In the genomic region with DNA sequence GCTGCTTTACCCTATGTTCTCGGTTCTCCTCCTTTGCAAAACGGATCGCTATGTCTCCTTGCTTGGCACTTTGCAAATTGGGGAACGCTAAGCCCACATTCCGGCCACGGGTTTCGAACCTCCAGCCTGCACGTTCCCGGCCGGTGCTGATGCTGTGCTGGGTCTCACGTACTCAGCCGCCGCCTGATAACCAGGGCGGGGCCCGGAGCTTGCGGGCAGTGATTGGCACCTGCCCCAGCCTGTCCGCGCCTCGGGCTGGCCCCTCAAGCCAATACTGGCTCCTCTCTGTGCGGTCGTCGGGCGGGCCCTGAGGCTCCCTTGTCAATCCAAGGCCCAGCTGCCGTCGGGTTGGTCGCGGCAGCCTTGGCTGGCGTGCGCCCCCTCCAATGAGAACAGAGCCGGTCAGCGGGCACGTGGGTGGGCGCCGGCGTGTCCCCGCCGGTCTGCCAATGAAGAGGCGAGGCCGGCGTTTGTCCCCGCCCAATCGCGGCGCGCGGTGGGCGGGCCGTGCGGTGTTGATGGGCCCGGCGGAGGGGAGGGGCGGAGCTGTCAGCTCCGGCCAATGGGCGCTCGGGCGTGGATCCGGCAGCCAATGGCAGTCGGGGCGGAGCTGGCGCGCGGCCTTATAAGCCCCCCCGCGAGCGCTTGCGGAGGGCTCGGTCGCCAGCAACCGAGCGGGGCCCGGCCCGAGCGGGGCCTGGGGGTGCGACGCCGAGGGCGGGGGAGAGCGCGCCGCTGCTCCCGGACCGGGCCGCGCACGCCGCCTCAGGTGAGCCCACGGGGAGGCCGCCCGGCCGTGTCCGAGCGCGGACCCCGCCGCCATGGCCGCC, we compare ENCODE assay signal across 1 cellular context.
A peak's percentile ranks its signal among the peaks of the same experiment; 100 is the strongest.
TF ChIP-seq lines count a peak whose summit lies in the region.

Gene KDM4B (plus strand): TSS at position 652 of the 830 bp plus-strand sequence. CDS start 63,778 bp downstream, outside the sequence.

TF ChIP-seq in HepG2, 621 proteins besides CTCF, POLR2A, EP300 and RAD21 (continued from another document and continues in another):
- TF ChIP-seq, protein P1, sequence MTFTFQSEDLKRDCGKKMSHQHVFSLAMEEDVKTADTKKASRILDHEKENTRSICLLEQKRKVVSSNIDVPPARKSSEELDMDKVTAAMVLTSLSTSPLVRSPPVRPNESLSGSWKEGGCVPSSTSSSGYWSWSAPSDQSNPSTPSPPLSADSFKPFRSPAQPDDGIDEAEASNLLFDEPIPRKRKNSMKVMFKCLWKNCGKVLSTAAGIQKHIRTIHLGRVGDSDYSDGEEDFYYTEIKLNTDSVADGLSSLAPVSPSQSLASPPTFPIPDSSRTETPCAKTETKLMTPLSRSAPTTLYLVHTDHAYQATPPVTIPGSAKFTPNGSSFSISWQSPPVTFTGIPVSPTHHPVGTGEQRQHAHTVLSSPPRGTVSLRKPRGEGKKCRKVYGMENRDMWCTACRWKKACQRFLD (CRISPR knock-in tag; IDR thresholded peaks at IDR 0.05; ENCODE audit: borderline replicate concordance): no peak
- TF ChIP-seq RBM22 (optimal IDR thresholded peaks at IDR 0.05; ENCODE audit: low read length) (no peak), PHF5A (CRISPR knock-in tag; IDR thresholded peaks at IDR 0.05; ENCODE audit: low read depth, unreplicated experiment) (no peak), ZNF547 (CRISPR knock-in tag; IDR thresholded peaks at IDR 0.05) (peak; percentile 80; the same call in 1 of the 2 replicates), KDM1A (CRISPR knock-in tag; IDR thresholded peaks at IDR 0.05) (no peak), ZMAT5 (CRISPR knock-in tag; IDR thresholded peaks at IDR 0.05; ENCODE audit: borderline replicate concordance, low read depth) (no peak), ZBTB8A (CRISPR knock-in tag; IDR thresholded peaks at IDR 0.05; ENCODE audit: borderline replicate concordance, low read depth) (no peak), SAP130 (CRISPR knock-in tag; IDR thresholded peaks at IDR 0.05; ENCODE audit: low read depth) (peak; percentile 85), ZNF790 (CRISPR knock-in tag; IDR thresholded peaks at IDR 0.05; ENCODE audit: borderline replicate concordance) (no peak), SIN3B (IDR thresholded peaks at IDR 0.05; ENCODE audit: low read length) (no peak), DZIP1 (CRISPR knock-in tag; IDR thresholded peaks at IDR 0.05) (no peak), NCOR1 (IDR thresholded peaks at IDR 0.05; ENCODE audit: borderline replicate concordance, low read length) (no peak; the same call in 1 of the 2 replicates), GABPA (IDR thresholded peaks at IDR 0.05; ENCODE audit: low read depth, low read length) (no peak), GABPA (CRISPR knock-in tag; IDR thresholded peaks at IDR 0.05; ENCODE audit: low read depth) (no peak), ZKSCAN1 (IDR thresholded peaks at IDR 0.05; ENCODE audit: low read length) (peak; percentile 54; the same call in 1 of the 2 replicates), ZNF143 (CRISPR knock-in tag; IDR thresholded peaks at IDR 0.05) (no peak), TCF7 (IDR thresholded peaks at IDR 0.05; ENCODE audit: low read depth) (no peak), TOPORS (CRISPR knock-in tag; IDR thresholded peaks at IDR 0.05) (no peak), ZNF746 (CRISPR knock-in tag; IDR thresholded peaks at IDR 0.05) (no peak), ZBTB46 (CRISPR knock-in tag; IDR thresholded peaks at IDR 0.05; ENCODE audit: borderline replicate concordance) (no peak), ZMYM2 (CRISPR knock-in tag; IDR thresholded peaks at IDR 0.05) (peak; percentile 96), ZNF557 (CRISPR knock-in tag; IDR thresholded peaks at IDR 0.05) (no peak), ZNF562 (CRISPR knock-in tag; IDR thresholded peaks at IDR 0.05; ENCODE audit: borderline replicate concordance) (no peak), MLX (CRISPR knock-in tag; IDR thresholded peaks at IDR 0.05) (no peak; the same call in 1 of the 2 replicates), ZNF879 (CRISPR knock-in tag; IDR thresholded peaks at IDR 0.05) (no peak), DR1 (CRISPR knock-in tag; IDR thresholded peaks at IDR 0.05) (peak; percentile 92), FOXA1 (IDR thresholded peaks at IDR 0.05) (no peak), FOXA1 (CRISPR knock-in tag; IDR thresholded peaks at IDR 0.05) (no peak), POLR2AphosphoS2 (IDR thresholded peaks at IDR 0.05; ENCODE audit: low read depth, low read length) (no peak), ZNF768 (CRISPR knock-in tag; IDR thresholded peaks at IDR 0.05) (peak; percentile 72; the same call in 1 of the 2 replicates), ZNF83 (CRISPR knock-in tag; IDR thresholded peaks at IDR 0.05; ENCODE audit: borderline replicate concordance) (no peak), MEIS1 (CRISPR knock-in tag; IDR thresholded peaks at IDR 0.05; ENCODE audit: borderline replicate concordance) (peak; percentile 73), ZFP91 (CRISPR knock-in tag; IDR thresholded peaks at IDR 0.05; ENCODE audit: borderline replicate concordance) (peak; percentile 62; the same call in 1 of the 2 replicates), NONO (IDR thresholded peaks at IDR 0.05) (no peak), NONO (CRISPR knock-in tag; conservative IDR thresholded peaks at IDR 0.05) (no peak), SSRP1 (CRISPR knock-in tag; IDR thresholded peaks at IDR 0.05) (no peak), CSRNP1 (CRISPR knock-in tag; IDR thresholded peaks at IDR 0.05) (peak; percentile 26; the same call in 1 of the 2 replicates), ZNF552 (CRISPR knock-in tag; IDR thresholded peaks at IDR 0.05; ENCODE audit: borderline replicate concordance) (no peak)
- TF ChIP-seq, protein P2, sequence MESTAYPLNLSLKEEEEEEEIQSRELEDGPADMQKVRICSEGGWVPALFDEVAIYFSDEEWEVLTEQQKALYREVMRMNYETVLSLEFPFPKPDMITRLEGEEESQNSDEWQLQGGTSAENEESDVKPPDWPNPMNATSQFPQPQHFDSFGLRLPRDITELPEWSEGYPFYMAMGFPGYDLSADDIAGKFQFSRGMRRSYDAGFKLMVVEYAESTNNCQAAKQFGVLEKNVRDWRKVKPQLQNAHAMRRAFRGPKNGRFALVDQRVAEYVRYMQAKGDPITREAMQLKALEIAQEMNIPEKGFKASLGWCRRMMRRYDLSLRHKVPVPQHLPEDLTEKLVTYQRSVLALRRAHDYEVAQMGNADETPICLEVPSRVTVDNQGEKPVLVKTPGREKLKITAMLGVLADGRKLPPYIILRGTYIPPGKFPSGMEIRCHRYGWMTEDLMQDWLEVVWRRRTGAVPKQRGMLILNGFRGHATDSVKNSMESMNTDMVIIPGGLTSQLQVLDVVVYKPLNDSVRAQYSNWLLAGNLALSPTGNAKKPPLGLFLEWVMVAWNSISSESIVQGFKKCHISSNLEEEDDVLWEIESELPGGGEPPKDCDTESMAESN (CRISPR knock-in tag; conservative IDR thresholded peaks at IDR 0.05): peak; percentile 61; the same call in 1 of the 2 replicates
- TF ChIP-seq, protein P3, sequence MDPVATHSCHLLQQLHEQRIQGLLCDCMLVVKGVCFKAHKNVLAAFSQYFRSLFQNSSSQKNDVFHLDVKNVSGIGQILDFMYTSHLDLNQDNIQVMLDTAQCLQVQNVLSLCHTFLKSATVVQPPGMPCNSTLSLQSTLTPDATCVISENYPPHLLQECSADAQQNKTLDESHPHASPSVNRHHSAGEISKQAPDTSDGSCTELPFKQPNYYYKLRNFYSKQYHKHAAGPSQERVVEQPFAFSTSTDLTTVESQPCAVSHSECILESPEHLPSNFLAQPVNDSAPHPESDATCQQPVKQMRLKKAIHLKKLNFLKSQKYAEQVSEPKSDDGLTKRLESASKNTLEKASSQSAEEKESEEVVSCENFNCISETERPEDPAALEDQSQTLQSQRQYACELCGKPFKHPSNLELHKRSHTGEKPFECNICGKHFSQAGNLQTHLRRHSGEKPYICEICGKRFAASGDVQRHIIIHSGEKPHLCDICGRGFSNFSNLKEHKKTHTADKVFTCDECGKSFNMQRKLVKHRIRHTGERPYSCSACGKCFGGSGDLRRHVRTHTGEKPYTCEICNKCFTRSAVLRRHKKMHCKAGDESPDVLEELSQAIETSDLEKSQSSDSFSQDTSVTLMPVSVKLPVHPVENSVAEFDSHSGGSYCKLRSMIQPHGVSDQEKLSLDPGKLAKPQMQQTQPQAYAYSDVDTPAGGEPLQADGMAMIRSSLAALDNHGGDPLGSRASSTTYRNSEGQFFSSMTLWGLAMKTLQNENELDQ (CRISPR knock-in tag; IDR thresholded peaks at IDR 0.05; ENCODE audit: borderline replicate concordance): no peak
- TF ChIP-seq, protein P4, sequence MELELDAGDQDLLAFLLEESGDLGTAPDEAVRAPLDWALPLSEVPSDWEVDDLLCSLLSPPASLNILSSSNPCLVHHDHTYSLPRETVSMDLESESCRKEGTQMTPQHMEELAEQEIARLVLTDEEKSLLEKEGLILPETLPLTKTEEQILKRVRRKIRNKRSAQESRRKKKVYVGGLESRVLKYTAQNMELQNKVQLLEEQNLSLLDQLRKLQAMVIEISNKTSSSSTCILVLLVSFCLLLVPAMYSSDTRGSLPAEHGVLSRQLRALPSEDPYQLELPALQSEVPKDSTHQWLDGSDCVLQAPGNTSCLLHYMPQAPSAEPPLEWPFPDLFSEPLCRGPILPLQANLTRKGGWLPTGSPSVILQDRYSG (CRISPR knock-in tag; IDR thresholded peaks at IDR 0.05): no peak
- TF ChIP-seq, protein P5, sequence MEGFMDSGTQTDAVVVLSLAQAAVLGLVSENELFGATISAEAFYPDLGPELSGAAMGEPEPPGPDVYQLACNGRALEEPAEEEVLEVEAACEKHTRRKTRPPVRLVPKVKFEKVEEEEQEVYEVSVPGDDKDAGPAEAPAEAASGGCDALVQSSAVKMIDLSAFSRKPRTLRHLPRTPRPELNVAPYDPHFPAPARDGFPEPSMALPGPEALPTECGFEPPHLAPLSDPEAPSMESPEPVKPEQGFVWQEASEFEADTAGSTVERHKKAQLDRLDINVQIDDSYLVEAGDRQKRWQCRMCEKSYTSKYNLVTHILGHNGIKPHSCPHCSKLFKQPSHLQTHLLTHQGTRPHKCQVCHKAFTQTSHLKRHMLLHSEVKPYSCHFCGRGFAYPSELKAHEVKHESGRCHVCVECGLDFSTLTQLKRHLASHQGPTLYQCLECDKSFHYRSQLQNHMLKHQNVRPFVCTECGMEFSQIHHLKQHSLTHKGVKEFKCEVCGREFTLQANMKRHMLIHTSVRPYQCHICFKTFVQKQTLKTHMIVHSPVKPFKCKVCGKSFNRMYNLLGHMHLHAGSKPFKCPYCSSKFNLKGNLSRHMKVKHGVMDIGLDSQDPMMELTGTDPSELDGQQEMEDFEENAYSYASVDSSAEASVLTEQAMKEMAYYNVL (CRISPR knock-in tag; IDR thresholded peaks at IDR 0.05; ENCODE audit: borderline replicate concordance): no peak
